In genomic region chr4:39021631-39022030, GRCh38 we compare ENCODE assay signal across 18 cellular contexts. TPM values are rescaled to one million over a fixed set of nuclear protein-coding genes. Genes with fewer than 3 reads are reported as not detected.
A peak's percentile ranks its signal among the peaks of the same experiment; 100 is the strongest.
DNase-seq lines count a peak whose midpoint lies in the region; ATAC-seq, FAIRE-seq and TF ChIP-seq lines count a peak whose summit lies in the region.
"Had no signal": no experiment of that assay in that cellular context is flagged by ENCODE, and none has a peak within 500 bp of the region (broad histone marks: within the 10 kb centered on the region; RNA-seq: fewer than 3 reads in every experiment).

No MANE protein-coding gene starts in this region.

- CTCF ChIA-PET in OCI-LY7 (lab: Charles Lee; ENCODE audit: unreplicated experiment), result no interaction called here

- H3K4me1 ChIP-seq in OCI-LY7 (ENCODE audit: insufficient read depth, low read length, poor library complexity, severe bottlenecking) (peaks cover 20% of the 10 kb centered on the region), colonic mucosa (no peaks in the 10 kb centered on the region)
- H3K4me1 ChIP-seq: Caco-2 had no signal

- FAIRE-seq in islet of Langerhans (lab: Jason Lieb, UNC), result peak; percentile 5
- FAIRE-seq: A204.1, D721Med, H1, K562 had no signal

- H3K27ac ChIP-seq in OCI-LY7 (ENCODE audit: low read depth, low read length, poor library complexity, severe bottlenecking), result no peak overlapping the region
- H3K27ac ChIP-seq in colonic mucosa, result no peak overlapping the region
- H3K27ac ChIP-seq: C4-2B, HL-60 had no signal

- no peaks in the 10 kb centered on the region for H4K20me1 ChIP-seq in OCI-LY7 (ENCODE audit: insufficient read depth, low read length)

- ATAC-seq in HG03354 (IDR thresholded peaks at IDR 0.05; ENCODE audit: poor library complexity, severe bottlenecking, unreplicated experiment), result no peak
- ATAC-seq: K562 had no signal

- DNase-seq in OCI-LY7 (ENCODE audit: low spot score) (no peak), epithelial cell of esophagus (ENCODE audit: low read depth) (peak; percentile 31), colonic mucosa (no peak), GM19240 (ENCODE audit: insufficient read length, low spot score) (no peak)
- no peak for DNase-seq in activated CD4-positive, alpha-beta T cell treated with anti-CD3 and anti-CD28 coated beads for 1 hour
- DNase-seq: ACHN; Caco-2; CD4-positive, alpha-beta T cell; GDM1; H9 had no signal

- intact Hi-C loops in OCI-LY7 (cut with micrococcal nuclease; ENCODE audit: unreplicated experiment), result no loop called here
- intact Hi-C loops in colonic mucosa (cut with DNase I), result no loop called here

- H3K9ac ChIP-seq in colonic mucosa (ENCODE audit: low read depth in 2 of 2, low read length in 2 of 2), result no peak overlapping the region

- H3K9me3 ChIP-seq in OCI-LY7 (ENCODE audit: low read length) (peaks cover 9% of the 10 kb centered on the region; the same call in 1 of the 2 replicates), colonic mucosa (no peaks in the 10 kb centered on the region)
- H3K9me3 ChIP-seq: Caco-2 had no signal

- H3K27me3 ChIP-seq in colonic mucosa, result no peaks in the 10 kb centered on the region

- H2AFZ ChIP-seq in OCI-LY7 (ENCODE audit: low read length), result no peak overlapping the region

- peaks cover 44% of the 10 kb centered on the region for H3K36me3 ChIP-seq in OCI-LY7 (ENCODE audit: insufficient read depth, low read length)
- no peaks in the 10 kb centered on the region for H3K36me3 ChIP-seq in colonic mucosa

- H3K79me2 ChIP-seq in OCI-LY7 (ENCODE audit: insufficient read depth, low read depth, low read length), result peaks cover 53% of the 10 kb centered on the region

- H3K4me2 ChIP-seq in OCI-LY7 (ENCODE audit: low read length), result no peak overlapping the region

- TSS peak; percentile 3 for BruUV-seq in OCI-LY7 (replicated peaks; lab: Mats Ljungman, UMichigan)

- H3K4me3 ChIP-seq in OCI-LY7 (ENCODE audit: low read depth, low read length, poor library complexity, severe bottlenecking) (no peak overlapping the region), epithelial cell of esophagus (ENCODE audit: low read length) (no peak overlapping the region), colonic mucosa (no peak overlapping the region)
- H3K4me3 ChIP-seq: K562 had no signal

- TF ChIP-seq CTCF in OCI-LY7 (conservative IDR thresholded peaks at IDR 0.05; ENCODE audit: low read length), result no peak
- TF ChIP-seq CTCF in epithelial cell of esophagus (IDR thresholded peaks at IDR 0.05; ENCODE audit: insufficient read depth, low read depth, low read length, missing control alignments), result no peak
- TF ChIP-seq CTCF in colonic mucosa (IDR thresholded peaks at IDR 0.05), result no peak

- POLR2A ChIA-PET in OCI-LY7 (lab: Charles Lee), result interaction anchor here (0.6 to 1.0 kb wide), 2 partner anchors 8 to 70 kb away, joined by 3 read pairs; no protein-coding TSS in a partner anchor

- no peaks in the 10 kb centered on the region for H3K9me2 ChIP-seq in OCI-LY7 (ENCODE audit: insufficient read depth, low read length)

RNA-seq across cellular contexts. Expression of gene TMEM156, which starts 10.6 kb away (rescaled TPM):
- 25.0 and 29.0 TPM in 2 replicates for total RNA-seq in OCI-LY7 (2014; rRNA removed; shearing (Covaris generic))
- 29.4 and 35.7 TPM in 2 replicates for total RNA-seq in OCI-LY7 (2022)
- under 1 TPM in 1 of 2 donors, not detected in 1; 0.77 TPM for total RNA-seq in colonic mucosa
- total RNA-seq: Caco-2, H1, H9 had no signal

RNA-seq across cellular contexts. Expression of gene KLHL5, which starts 40.4 kb away (rescaled TPM):
- total RNA-seq in OCI-LY7 (2014; rRNA removed; shearing (Covaris generic)), result 34.4 and 47.5 TPM in 2 replicates
- total RNA-seq in OCI-LY7 (2022) (59.8 and 69.8 TPM in 2 replicates), colonic mucosa (10 to 100 TPM in 1 of 2 donors, 1 to 10 TPM in 1; 2.6 to 19.1 TPM)

Comparison
In these comparisons a context has a peak if more than half of its experiments do, and no peak if none do; other contexts are left out.
1. RNA of gene TMEM156, which starts 10.6 kb away (total RNA-seq): 25.0 to 35.7 TPM in OCI-LY7; 0.77 TPM in colonic mucosa; every median in the first group is over 10 times any median in the second.